Comparison of ENCODE assay signal across 16 cellular contexts in the genomic region with DNA sequence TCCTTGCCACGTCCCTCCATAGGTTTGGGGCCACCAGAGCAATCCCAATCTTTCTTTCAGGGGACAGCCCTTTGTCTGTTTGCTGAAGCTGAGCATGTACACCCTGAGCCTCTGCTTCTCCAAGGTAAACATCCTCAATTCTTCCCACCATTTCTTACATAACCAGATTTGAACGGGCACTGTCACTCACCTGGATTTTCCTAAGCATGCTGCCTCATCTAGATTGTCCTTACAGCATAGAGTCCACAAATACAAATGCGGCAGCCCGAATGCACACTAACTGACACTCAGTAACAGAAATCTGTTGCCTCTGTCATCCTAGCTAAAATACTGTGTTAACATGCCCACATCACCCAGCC.
A peak's percentile ranks its signal among the peaks of the same experiment; 100 is the strongest.
DNase-seq lines count a peak whose midpoint lies in the region; ATAC-seq, FAIRE-seq and TF ChIP-seq lines count a peak whose summit lies in the region.
"Had no signal": no experiment of that assay in that cellular context is flagged by ENCODE, and none has a peak within 500 bp of the region (broad histone marks: within the 10 kb centered on the region; RNA-seq: fewer than 3 reads in every experiment).

No MANE protein-coding gene starts in this region.

- H3K4me1 ChIP-seq in left ventricle myocardium inferior (peaks cover 32% of the 10 kb centered on the region), right cardiac atrium (ENCODE audit: control insufficient read depth, insufficient read depth, low read length) (no peaks in the 10 kb centered on the region), H1 (replicated peaks in 1 of 4; ENCODE audit: control insufficient read depth in 3 of 4, insufficient read depth in 4 of 4, low read length in 3 of 4) (peaks cover 7 to 21% (median 12%) of the 10 kb centered on the region in 4 experiments; a peak in 6 of 7 replicates), right lobe of liver (peaks cover 0 to 15% (median 6%) of the 10 kb centered on the region in 4 donors), Peyer's patch (no peaks in the 10 kb centered on the region)

- TF ChIP-seq POLR2A in H1 (IDR thresholded peaks at IDR 0.05; ENCODE audit: control extremely low read depth in 1 of 2, low read depth in 2 of 2, low read length in 2 of 2) (no peak), right lobe of liver (IDR thresholded peaks at IDR 0.05) (no peak), Peyer's patch (IDR thresholded peaks at IDR 0.05) (no peak)

- H3K23me2 ChIP-seq in H1 (ENCODE audit: low read depth, low read length): no peaks in the 10 kb centered on the region; the same call in 1 of the 2 replicates

- H3K56ac ChIP-seq in H1 (replicated peaks; ENCODE audit: insufficient read length, low read depth, low read length): no peak overlapping the region

- no peak overlapping the region for H3K4ac ChIP-seq in H1 (replicated peaks; ENCODE audit: insufficient read length, low read depth, low read length)

- H2BK5ac ChIP-seq in H1 (ENCODE audit: low read depth, low read length): 0 out of 2 replicates have a peak overlapping the region, but pooled peaks have one; percentile 21

- no peak overlapping the region for H3K23ac ChIP-seq in H1 (ENCODE audit: insufficient read length)

- peaks cover 0 to 90% of the 10 kb centered on the region in 2 experiments; a peak in 3 of 4 replicates for H3K79me2 ChIP-seq in H1 (ENCODE audit: control insufficient read depth in 1 of 2, insufficient read depth in 2 of 2, low read length in 2 of 2)

- H4K91ac ChIP-seq in H1 (replicated peaks; ENCODE audit: insufficient read length, low read length): no peak overlapping the region

- H3K36me3 ChIP-seq in left ventricle myocardium inferior: peaks cover 10% of the 10 kb centered on the region
- H3K36me3 ChIP-seq in H1 (ENCODE audit: control insufficient read depth in 2 of 4, insufficient read depth in 4 of 4, low read length in 3 of 4): peaks cover 0 to 6% (median 1%) of the 10 kb centered on the region in 4 experiments; a peak in 2 of 8 replicates
- no peaks in the 10 kb centered on the region for H3K36me3 ChIP-seq in right lobe of liver
- no peaks in the 10 kb centered on the region for H3K36me3 ChIP-seq in Peyer's patch

- intact Hi-C loops in left ventricle myocardium inferior (cut with micrococcal nuclease): no loop called here
- intact Hi-C loops in right cardiac atrium (cut with DNase I): no loop called here
- intact Hi-C loops in right lobe of liver (cut with DNase I): no loop called here

- TF ChIP-seq CTCF in left ventricle myocardium inferior (IDR thresholded peaks at IDR 0.05; ENCODE audit: borderline replicate concordance) (no peak), H1 (IDR thresholded peaks at IDR 0.05; ENCODE audit: control extremely low read depth in 1 of 3, insufficient read depth in 1 of 3, low read depth in 1 of 3, low read length in 3 of 3) (no peak), right lobe of liver (IDR thresholded peaks at IDR 0.05) (no peak), Peyer's patch (IDR thresholded peaks at IDR 0.05) (no peak)

- ATAC-seq in right cardiac atrium: no peak
- peak; percentile 62 to 74 (median 68) for ATAC-seq in right lobe of liver

- CTCF ChIA-PET in H1 (lab: Charles Lee; ENCODE audit: partially characterized antibody): interaction anchor here (1.0 to 1.2 kb wide), 2 partner anchors 158 to 165 kb away, joined by 3 read pairs; no protein-coding TSS in a partner anchor

- H2BK15ac ChIP-seq in H1 (ENCODE audit: low read length): no peak overlapping the region

- no peak overlapping the region for H2AFZ ChIP-seq in H1 (ENCODE audit: low read length)

- no peak overlapping the region for H3K4me3 ChIP-seq in left ventricle myocardium inferior
- H3K4me3 ChIP-seq in right cardiac atrium (ENCODE audit: low read length): no peak overlapping the region
- 0 out of 8 replicates have a peak overlapping the region, but pooled peaks of 1 of the 4 experiments have one; percentile 8 for H3K4me3 ChIP-seq in H1 (ENCODE audit: extremely low read depth in 1 of 4, insufficient read depth in 2 of 4, low read depth in 3 of 4, low read length in 4 of 4)
- H3K4me3 ChIP-seq in right lobe of liver: no peak overlapping the region
- no peak overlapping the region for H3K4me3 ChIP-seq in Peyer's patch

- 87% methylated on average over 4 of the region's 4 CpGs for WGBS in right cardiac atrium
- 85% methylated on average over 4 of the region's 4 CpGs; no CpG with 5 or more reads in 1 of the 2 experiments for WGBS in H1 (ENCODE audit: extremely low coverage in 1 of 2, insufficient coverage in 1 of 2, insufficient read length in 1 of 2, insufficient replicate concordance in 2 of 2, low coverage in 1 of 2, low lambda C conversion rate in 2 of 2, missing lambda C conversion rate in 1 of 2), 2 experiments
- WGBS in right lobe of liver (ENCODE audit: insufficient coverage, low coverage, low lambda C conversion rate, missing lambda C conversion rate): 43% methylated on average over 4 of the region's 4 CpGs

- H3K27ac ChIP-seq in left ventricle myocardium inferior (replicated peaks): peak overlapping the region; percentile 64
- H3K27ac ChIP-seq in right cardiac atrium (ENCODE audit: low read length): no peak overlapping the region
- 0 out of 2 replicates have a peak overlapping the region, but pooled peaks have one; percentile 3 for H3K27ac ChIP-seq in H1 (ENCODE audit: low read depth, low read length)
- peak overlapping the region in 2 of 3 donors; percentile 53 to 67 for H3K27ac ChIP-seq in right lobe of liver
- no peak overlapping the region for H3K27ac ChIP-seq in Peyer's patch
- H3K27ac ChIP-seq: C4-2B had no signal

- H2AK5ac ChIP-seq in H1 (ENCODE audit: low read depth, low read length): no peak overlapping the region

- H3K9ac ChIP-seq in H1 (replicated peaks in 1 of 4; ENCODE audit: extremely low read depth in 1 of 4, low read depth in 3 of 4, low read length in 3 of 4): no peak overlapping the region
- H3K9ac ChIP-seq: SK-N-SH had no signal

- H3K4me2 ChIP-seq in H1 (ENCODE audit: insufficient read depth in 1 of 2, low read depth in 2 of 2, low read length in 2 of 2): peak overlapping the region; percentile 12 to 42; a peak in 2 of 4 replicates
- H3K4me2 ChIP-seq: SK-N-SH had no signal

- H4K5ac ChIP-seq in H1 (ENCODE audit: insufficient read length, low read depth, low read length): no peak overlapping the region

- H3K27me3 ChIP-seq in left ventricle myocardium inferior (ENCODE audit: low read depth): no peaks in the 10 kb centered on the region
- no peaks in the 10 kb centered on the region for H3K27me3 ChIP-seq in right cardiac atrium (ENCODE audit: control insufficient read depth, insufficient read depth)
- no peaks in the 10 kb centered on the region for H3K27me3 ChIP-seq in H1 (replicated peaks in 1 of 4; ENCODE audit: control insufficient read depth in 3 of 4, extremely low read depth in 1 of 4, insufficient read depth in 3 of 4, low read length in 3 of 4)
- H3K27me3 ChIP-seq in right lobe of liver: no peaks in the 10 kb centered on the region
- H3K27me3 ChIP-seq in Peyer's patch: no peaks in the 10 kb centered on the region

- TF ChIP-seq RAD21 in H1 (IDR thresholded peaks at IDR 0.05 in 1 of 2, conservative IDR thresholded peaks at IDR 0.05 in 1 of 2; ENCODE audit: low read depth in 2 of 2, low read length in 2 of 2): no peak

- no peak overlapping the region for H2BK12ac ChIP-seq in H1 (ENCODE audit: low read depth, low read length)

- FAIRE-seq in H1 (lab: Jason Lieb, UNC): no peak
- FAIRE-seq: GM12891, GM18507 had no signal

- H3K14ac ChIP-seq in H1 (ENCODE audit: insufficient read length): no peak overlapping the region

- H2BK120ac ChIP-seq in H1 (replicated peaks; ENCODE audit: low read depth, low read length): no peak overlapping the region

- H4K8ac ChIP-seq in H1 (ENCODE audit: extremely low read depth, insufficient read depth, low read length): no peak overlapping the region

- peaks cover 4% of the 10 kb centered on the region for H3K9me3 ChIP-seq in left ventricle myocardium inferior (replicated peaks)
- H3K9me3 ChIP-seq in right cardiac atrium (ENCODE audit: control insufficient read depth, low read length): no peaks in the 10 kb centered on the region
- H3K9me3 ChIP-seq in H1 (ENCODE audit: insufficient read depth in 2 of 2, low read depth in 1 of 2, low read length in 1 of 2): no peaks in the 10 kb centered on the region; a peak in 1 of 4 replicates
- no peaks in the 10 kb centered on the region for H3K9me3 ChIP-seq in right lobe of liver
- H3K9me3 ChIP-seq in Peyer's patch: no peaks in the 10 kb centered on the region
- H3K9me3 ChIP-seq: SK-N-SH had no signal

- no peak overlapping the region for H3K18ac ChIP-seq in H1 (ENCODE audit: extremely low read depth, low read length)

- H3K79me1 ChIP-seq in H1 (ENCODE audit: low read depth, low read length): peaks cover 4% of the 10 kb centered on the region

- H2BK20ac ChIP-seq in H1 (ENCODE audit: low read length): no peak overlapping the region

- TF ChIP-seq EP300 in H1 (IDR thresholded peaks at IDR 0.05; ENCODE audit: borderline replicate concordance in 1 of 2, low read depth in 2 of 2, low read length in 2 of 2): no peak

- POLR2A ChIA-PET in H1 (lab: Charles Lee; ENCODE audit: partially characterized antibody): interaction anchor here (1.4 kb wide), 1 partner anchor 20 kb away, joined by 3 read pairs; no protein-coding TSS in a partner anchor

- DNase-seq in left ventricle myocardium inferior: no peak
- DNase-seq in right cardiac atrium: no peak
- DNase-seq in H1 (ENCODE audit: low read depth in 1 of 2, low spot score in 2 of 2): no peak
- DNase-seq in right lobe of liver: no peak
- DNase-seq in hypothalamus (lab: John Stamatoyannopoulos, UW): no peak
- no peak for DNase-seq in NCI-H1048 (lab: John Stamatoyannopoulos, UW)
- DNase-seq in Peyer's patch: no peak
- DNase-seq: DMS 273 treated with DMSO at 0.1 percent for 48 hours, GF-D8, GOT3, NCI-H1694, NCI-H524, SK-N-SH had no signal

- H4K20me1 ChIP-seq in H1 (replicated peaks in 1 of 2; ENCODE audit: control insufficient read depth in 1 of 2, insufficient read depth in 2 of 2, low read length in 2 of 2): peaks cover 18 to 32% of the 10 kb centered on the region in 2 experiments

TF ChIP-seq in H1, 55 proteins besides CTCF, POLR2A, EP300 and RAD21 (continues in another document):
- no peak for TF ChIP-seq FOSL1 (IDR thresholded peaks at IDR 0.05; ENCODE audit: insufficient read depth, low read depth, low read length)
- no peak for TF ChIP-seq NRF1 (IDR thresholded peaks at IDR 0.05; ENCODE audit: low read depth, low read length)
- TF ChIP-seq, protein P1, sequence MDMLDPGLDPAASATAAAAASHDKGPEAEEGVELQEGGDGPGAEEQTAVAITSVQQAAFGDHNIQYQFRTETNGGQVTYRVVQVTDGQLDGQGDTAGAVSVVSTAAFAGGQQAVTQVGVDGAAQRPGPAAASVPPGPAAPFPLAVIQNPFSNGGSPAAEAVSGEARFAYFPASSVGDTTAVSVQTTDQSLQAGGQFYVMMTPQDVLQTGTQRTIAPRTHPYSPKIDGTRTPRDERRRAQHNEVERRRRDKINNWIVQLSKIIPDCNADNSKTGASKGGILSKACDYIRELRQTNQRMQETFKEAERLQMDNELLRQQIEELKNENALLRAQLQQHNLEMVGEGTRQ (IDR thresholded peaks at IDR 0.05; ENCODE audit: low read length): no peak
- no peak for TF ChIP-seq GTF2F1 (IDR thresholded peaks at IDR 0.05; ENCODE audit: borderline replicate concordance, low read depth, low read length)
- no peak for TF ChIP-seq CTBP2 (IDR thresholded peaks at IDR 0.05; ENCODE audit: borderline replicate concordance, insufficient read depth, insufficient read length, low read length)
- TF ChIP-seq SRF (IDR thresholded peaks at IDR 0.05; ENCODE audit: low read depth, low read length): no peak

Comparison
In these comparisons a context has a peak if more than half of its experiments do, and no peak if none do; other contexts are left out.
1. H3K27ac ChIP-seq: peak in left ventricle myocardium inferior (single experiment), H1 (single experiment) and right lobe of liver (2 of 3); none in right cardiac atrium (single experiment) and Peyer's patch (0 of 4).
2. ATAC-seq: peak in right lobe of liver (4 of 4); none in right cardiac atrium (0 of 2).